In the genomic region with DNA sequence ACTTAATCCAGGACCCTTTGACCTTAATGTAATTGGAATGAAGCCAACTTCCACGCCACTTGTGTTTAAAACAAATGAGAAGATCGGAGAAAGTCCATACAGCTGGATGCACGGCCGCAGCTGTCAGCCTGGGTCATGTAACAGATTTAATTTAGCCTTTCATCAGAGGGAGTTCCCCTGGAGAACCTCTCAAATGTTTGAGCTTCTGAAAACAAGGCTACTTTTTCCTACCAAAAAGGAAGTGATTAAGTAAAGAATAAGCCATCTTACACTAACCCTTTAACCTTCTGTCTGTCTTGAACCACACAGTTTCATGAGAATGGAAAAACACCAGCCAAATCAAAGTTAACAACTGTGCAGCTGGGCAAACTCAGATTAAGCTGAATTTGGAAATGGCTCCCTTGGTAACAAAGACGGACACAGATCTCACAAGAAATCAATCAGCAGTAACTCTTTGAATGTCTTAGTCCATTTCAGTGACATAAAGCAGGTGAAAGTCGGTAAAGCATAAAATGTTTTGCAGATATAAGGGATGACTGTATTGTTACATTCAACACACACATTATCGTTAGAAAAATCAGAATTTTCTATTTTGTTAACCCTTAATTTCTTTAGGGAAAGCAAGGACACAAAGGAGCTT, we compare ENCODE assay signal across 7 cellular contexts.
DNase-seq lines count a peak whose midpoint lies in the region; ATAC-seq and TF ChIP-seq lines count a peak whose summit lies in the region.

No MANE protein-coding gene starts in this region.

- H3K27me3 ChIP-seq in gastrocnemius medialis = no peaks in the 10 kb centered on the region

- peaks cover 12% of the 10 kb centered on the region in 2 donors for H3K4me1 ChIP-seq in gastrocnemius medialis

- no peaks in the 10 kb centered on the region for H3K9me3 ChIP-seq in gastrocnemius medialis

- H3K36me3 ChIP-seq in gastrocnemius medialis = no peaks in the 10 kb centered on the region

- no peaks in the 10 kb centered on the region for H3K27me3 Mint-ChIP-seq in T-cell

- H3K27ac ChIP-seq in gastrocnemius medialis = no peak overlapping the region

- CTCF ChIA-PET in T-cell (lab: Charles Lee) = interaction anchor here in 1 of 2 donors (0.9 to 1.3 kb wide), 2 partner anchors 11 to 58 kb away, joined by 3 to 7 read pairs; no protein-coding TSS in a partner anchor

- H3K4me3 ChIP-seq in gastrocnemius medialis = peak overlapping the region in 1 of 4 donors; percentile 2

- H3K27ac Mint-ChIP-seq in T-cell = peak overlapping the region; percentile 84 to 93

- in situ Hi-C loops in gastrocnemius medialis (cut with MboI; ENCODE audit: low sequenced_read_pairs in 4 of 4) = no loop called here

- H3K4me3 Mint-ChIP-seq in T-cell = peak overlapping the region; percentile 18 to 76 (median 37)

- H3K9me3 Mint-ChIP-seq in T-cell = no peaks in the 10 kb centered on the region

- POLR2A ChIA-PET in T-cell (lab: Charles Lee) = interaction anchor here in 1 of 2 donors (1.3 kb wide), 1 partner anchor 12 kb away, joined by 3 read pairs; no protein-coding TSS in a partner anchor

- DNase-seq in T-cell (no peak), lung microvascular endothelial cell (ENCODE audit: low read depth in 2 of 2) (peak; percentile 18 to 98), activated gamma-delta T cell treated with Interleukin-2 at 50 U/mL for 16 hours (no peak), gastrocnemius medialis (no peak), NCI-H128 (lab: John Stamatoyannopoulos, UW; ENCODE audit: unreplicated experiment) (no peak)

- no peak for TF ChIP-seq POLR2A in gastrocnemius medialis (IDR thresholded peaks at IDR 0.05)

- no peak for TF ChIP-seq CTCF in gastrocnemius medialis (IDR thresholded peaks at IDR 0.05 in 4 of 5, conservative IDR thresholded peaks at IDR 0.05 in 1 of 5)

- peak; percentile 54 for ATAC-seq in GM19395 (IDR thresholded peaks at IDR 0.05; ENCODE audit: unreplicated experiment)
- ATAC-seq in HG02970 (IDR thresholded peaks at IDR 0.05; ENCODE audit: low FRiP score, unreplicated experiment) = peak; percentile 48
- peak; percentile 36 to 69 (median 58) for ATAC-seq in T-cell (replicated peaks in 1 of 4)
- ATAC-seq in gastrocnemius medialis = no peak

- H3K4me1 Mint-ChIP-seq in T-cell = peaks cover 86 to 90% (median 87%) of the 10 kb centered on the region in 3 donors

- peaks cover 22% of the 10 kb centered on the region for H3K36me3 Mint-ChIP-seq in T-cell

- intact Hi-C loops in gastrocnemius medialis (cut with DNase I; ENCODE audit: low total_unique reads) = no loop called here

Comparison
In these comparisons a context has a peak if more than half of its experiments do, and no peak if none do; other contexts are left out.
1. ATAC-seq: peak in GM19395 (single experiment), HG02970 (single experiment) and T-cell (4 of 4); none in gastrocnemius medialis (0 of 2).
2. DNase-seq: peak in lung microvascular endothelial cell (2 of 2); none in T-cell (0 of 34), activated gamma-delta T cell treated with Interleukin-2 at 50 U/mL for 16 hours (single experiment), gastrocnemius medialis (0 of 2) and NCI-H128 (single experiment).